In genomic region chr14:76904100-76904739, GRCh38 we compare ENCODE assay signal across 8 cellular contexts.
A peak's percentile ranks its signal among the peaks of the same experiment; 100 is the strongest.
DNase-seq lines count a peak whose midpoint lies in the region; ATAC-seq and TF ChIP-seq lines count a peak whose summit lies in the region.

No MANE protein-coding gene starts in this region.

- H3K36me3 Mint-ChIP-seq in CD14-positive monocyte (peaks cover 3 to 4% of the 10 kb centered on the region in 2 donors), Caco-2 (ENCODE audit: insufficient read depth, unreplicated experiment) (no peaks in the 10 kb centered on the region)
- peaks cover 6% of the 10 kb centered on the region for H3K36me3 Mint-ChIP-seq in activated T-helper 2 cell treated with anti-CD3 and anti-CD28 coated beads, Interferon-gamma antibody, Interleukin-2, Interleukin-4, amounts not matched to agents 10 μg/mL and 5 μg/mL and 100 μg/mL, durations not matched to agents 14 hours and 24 hours and 36 hours (ENCODE audit: low read depth)

- ATAC-seq in activated CD4-positive, CD25-positive, alpha-beta regulatory T cell treated with anti-CD3 and anti-CD28 coated beads, Interleukin-2, amount 50 U/mL, for 24 hours = no peak

- TF ChIP-seq CTCF in CD14-positive monocyte (IDR thresholded peaks at IDR 0.05) (no peak), Caco-2 (IDR thresholded peaks at IDR 0.05; ENCODE audit: insufficient read depth in 1 of 2, low read depth in 1 of 2, low read length in 1 of 2, severe bottlenecking in 1 of 2, unreplicated experiment in 1 of 2) (no peak)

- H3K4me1 Mint-ChIP-seq in CD14-positive monocyte (peaks cover 28% of the 10 kb centered on the region), Caco-2 (ENCODE audit: low read depth, unreplicated experiment) (no peaks in the 10 kb centered on the region)
- H3K4me1 Mint-ChIP-seq in activated T-helper 2 cell treated with anti-CD3 and anti-CD28 coated beads, Interferon-gamma antibody, Interleukin-2, Interleukin-4, amounts not matched to agents 10 μg/mL and 5 μg/mL and 100 μg/mL, durations not matched to agents 14 hours and 24 hours and 36 hours (ENCODE audit: low read depth) = peaks cover 14% of the 10 kb centered on the region

- CTCF ChIA-PET in Caco-2 (lab: Charles Lee) = no interaction called here

- POLR2A ChIA-PET in Caco-2 (lab: Charles Lee) = no interaction called here

- H3K9me3 ChIP-seq in Caco-2 = peaks cover 5% of the 10 kb centered on the region; the same call in 1 of the 2 replicates

- no peaks in the 10 kb centered on the region for H3K4me1 ChIP-seq in Caco-2

- no peaks in the 10 kb centered on the region for H3K36me3 ChIP-seq in Caco-2 (ENCODE audit: control insufficient read depth, insufficient read depth, low read length)

- H3K4me3 ChIP-seq in Caco-2 (ENCODE audit: low read depth, low read length) = no peak overlapping the region

- BruUV-seq in Caco-2 (replicated peaks; lab: Mats Ljungman, UMichigan) = no TSS peak

- intact Hi-C loops in CD14-positive monocyte (cut with micrococcal nuclease) = no loop called here
- intact Hi-C loops in posterior vena cava (cut with DNase I) = no loop called here
- intact Hi-C loops in Caco-2 (cut with micrococcal nuclease; ENCODE audit: unreplicated experiment) = no loop called here
- intact Hi-C loops in activated T-helper 2 cell treated with anti-CD3 and anti-CD28 coated beads, Interferon-gamma antibody, Interleukin-2, Interleukin-4, amounts not matched to agents 10 μg/mL and 5 μg/mL and 100 μg/mL, durations not matched to agents 14 hours and 24 hours and 36 hours (cut with micrococcal nuclease) = no loop called here

- H3K27me3 ChIP-seq in Caco-2 (replicated peaks; ENCODE audit: control insufficient read depth, insufficient read depth, low read length) = no peaks in the 10 kb centered on the region

- H3K9me3 Mint-ChIP-seq in CD14-positive monocyte (peaks cover 0 to 10% (median 4%) of the 10 kb centered on the region in 7 donors), Caco-2 (ENCODE audit: unreplicated experiment) (no peaks in the 10 kb centered on the region)
- H3K9me3 Mint-ChIP-seq in activated T-helper 2 cell treated with anti-CD3 and anti-CD28 coated beads, Interferon-gamma antibody, Interleukin-2, Interleukin-4, amounts not matched to agents 10 μg/mL and 5 μg/mL and 100 μg/mL, durations not matched to agents 14 hours and 24 hours and 36 hours = no peaks in the 10 kb centered on the region

- H3K27me3 Mint-ChIP-seq in CD14-positive monocyte (ENCODE audit: low read depth in 3 of 3) = peaks cover 14 to 18% (median 14%) of the 10 kb centered on the region in 3 donors
- H3K27me3 Mint-ChIP-seq in Caco-2 (ENCODE audit: insufficient read depth, unreplicated experiment) = no peaks in the 10 kb centered on the region
- H3K27me3 Mint-ChIP-seq in activated T-helper 2 cell treated with anti-CD3 and anti-CD28 coated beads, Interferon-gamma antibody, Interleukin-2, Interleukin-4, amounts not matched to agents 10 μg/mL and 5 μg/mL and 100 μg/mL, durations not matched to agents 14 hours and 24 hours and 36 hours (ENCODE audit: low read depth) = no peaks in the 10 kb centered on the region

- DNase-seq in CD14-positive monocyte (ENCODE audit: low spot score) = no peak
- peak; percentile 53 for DNase-seq in RKO (ENCODE audit: low spot score)
- peak; percentile 82 for DNase-seq in fibroblast of peridontal ligament (ENCODE audit: extremely low read depth)
- DNase-seq in posterior vena cava (ENCODE audit: low spot score) = peak; percentile 89
- DNase-seq in activated effector memory CD4-positive, alpha-beta T cell treated with Interleukin-2 at 50 U/mL for 16 hours = no peak
- no peak for DNase-seq in Caco-2
- no peak for DNase-seq in activated T-helper 2 cell treated with anti-CD3 and anti-CD28 coated beads, Interferon-gamma antibody, Interleukin-2, Interleukin-4, amounts not matched to agents 10 μg/mL and 5 μg/mL and 100 μg/mL, durations not matched to agents 14 hours and 24 hours and 36 hours (ENCODE audit: low spot score)

- peak overlapping the region in 1 of 2 donors; percentile 51 for H3K4me3 Mint-ChIP-seq in CD14-positive monocyte
- no peak overlapping the region for H3K4me3 Mint-ChIP-seq in Caco-2 (ENCODE audit: unreplicated experiment)
- H3K4me3 Mint-ChIP-seq in activated T-helper 2 cell treated with anti-CD3 and anti-CD28 coated beads, Interferon-gamma antibody, Interleukin-2, Interleukin-4, amounts not matched to agents 10 μg/mL and 5 μg/mL and 100 μg/mL, durations not matched to agents 14 hours and 24 hours and 36 hours (ENCODE audit: low read depth) = no peak overlapping the region

- H3K27ac Mint-ChIP-seq in CD14-positive monocyte (peak overlapping the region; percentile 74 to 93 (median 88)), Caco-2 (ENCODE audit: unreplicated experiment) (no peak overlapping the region)
- H3K27ac Mint-ChIP-seq in activated T-helper 2 cell treated with anti-CD3 and anti-CD28 coated beads, Interferon-gamma antibody, Interleukin-2, Interleukin-4, amounts not matched to agents 10 μg/mL and 5 μg/mL and 100 μg/mL, durations not matched to agents 14 hours and 24 hours and 36 hours = no peak overlapping the region

Comparison
In these comparisons a context has a peak if more than half of its experiments do, and no peak if none do; other contexts are left out.
1. DNase-seq: peak in RKO (single experiment), fibroblast of peridontal ligament (single experiment) and posterior vena cava (single experiment); none in CD14-positive monocyte (single experiment), activated effector memory CD4-positive, alpha-beta T cell treated with Interleukin-2 at 50 U/mL for 16 hours (single experiment), Caco-2 (0 of 2) and activated T-helper 2 cell treated with anti-CD3 and anti-CD28 coated beads, Interferon-gamma antibody, Interleukin-2, Interleukin-4, amounts not matched to agents 10 μg/mL and 5 μg/mL and 100 μg/mL, durations not matched to agents 14 hours and 24 hours and 36 hours (single experiment).
2. H3K27ac Mint-ChIP-seq: peak in CD14-positive monocyte (7 of 7); none in Caco-2 (single experiment) and activated T-helper 2 cell treated with anti-CD3 and anti-CD28 coated beads, Interferon-gamma antibody, Interleukin-2, Interleukin-4, amounts not matched to agents 10 μg/mL and 5 μg/mL and 100 μg/mL, durations not matched to agents 14 hours and 24 hours and 36 hours (single experiment).